15 cellular contexts compared by ENCODE assay signal in the genomic region with DNA sequence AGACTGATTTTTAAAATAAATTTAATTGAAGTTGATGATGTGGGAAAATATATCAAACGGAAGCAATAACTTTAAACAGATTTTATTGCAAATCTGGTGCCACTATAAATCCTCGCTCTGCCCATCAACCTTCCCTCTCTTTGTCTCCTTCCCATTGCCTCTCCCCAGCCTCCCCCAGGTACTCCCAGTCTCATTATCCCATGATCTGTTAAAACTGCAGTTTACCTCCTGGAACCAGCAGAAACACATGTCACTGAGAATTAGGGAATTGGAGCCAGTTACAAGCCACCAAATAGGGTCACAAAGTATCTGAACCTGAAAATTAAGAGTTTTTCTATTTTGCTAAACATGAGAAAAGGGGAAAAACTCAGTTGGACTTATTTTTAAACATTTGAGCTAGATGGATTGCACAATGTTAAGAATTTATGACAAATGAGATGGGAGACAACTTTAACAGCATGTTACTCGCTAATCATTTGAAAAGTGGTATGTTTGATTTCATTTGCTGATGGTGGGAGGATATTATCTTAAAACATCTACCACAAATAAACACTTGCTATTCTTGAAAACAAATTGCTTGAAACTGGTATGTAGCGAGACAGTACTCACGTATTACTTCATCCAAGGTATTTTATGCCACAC. TPM values are rescaled to one million over a fixed set of nuclear protein-coding genes. Genes with fewer than 3 reads are reported as not detected.
DNase-seq lines count a peak whose midpoint lies in the region; ATAC-seq and TF ChIP-seq lines count a peak whose summit lies in the region.
"Had no signal": no experiment of that assay in that cellular context is flagged by ENCODE, and none has a peak within 500 bp of the region (broad histone marks: within the 10 kb centered on the region; RNA-seq: fewer than 3 reads in every experiment).

No MANE protein-coding gene starts in this region.

- no peak for TF ChIP-seq RAD21 in SK-N-SH (IDR thresholded peaks at IDR 0.05; ENCODE audit: low read length)

- no peak for ATAC-seq in activated T-cell treated with anti-CD3 and anti-CD28 coated beads, Interleukin-2, amount 50 U/mL, for 72 hours (replicated peaks in 1 of 2)
- ATAC-seq in left lung = no peak
- ATAC-seq in left lobe of liver = no peak
- ATAC-seq: left colon had no signal

- H3K27me3 ChIP-seq in left lung (peaks cover 23 to 62% of the 10 kb centered on the region in 2 donors), SK-N-SH (ENCODE audit: insufficient read depth) (peaks cover 13% of the 10 kb centered on the region; the same call in 1 of the 2 replicates)

- CTCF ChIA-PET in SK-N-SH (lab: Yijun Ruan, JAX) = no interaction called here

- peak overlapping the region in 1 of 2 donors; percentile 46 for H3K4me3 ChIP-seq in left lung
- H3K4me3 ChIP-seq in SK-N-SH (ENCODE audit: low read depth in 2 of 2, low read length in 1 of 2) = no peak overlapping the region
- H3K4me3 ChIP-seq: BLaER1, prostate gland had no signal

- WGBS in SK-N-SH (ENCODE audit: low lambda C conversion rate) = 93% methylated on average over 5 of the region's 5 CpGs

- TF ChIP-seq EP300 in SK-N-SH (IDR thresholded peaks at IDR 0.05; ENCODE audit: borderline replicate concordance in 1 of 2, low read depth in 1 of 2, low read length in 1 of 2) = no peak

- H3K4me1 ChIP-seq in left lung = peaks cover 3 to 25% of the 10 kb centered on the region in 2 donors
- peaks cover 0 to 6% of the 10 kb centered on the region in 2 experiments; a peak in 1 of 4 replicates for H3K4me1 ChIP-seq in SK-N-SH (ENCODE audit: control insufficient read depth in 1 of 2, insufficient read depth in 2 of 2, low read depth in 1 of 2, low read length in 1 of 2)
- H3K4me1 ChIP-seq: prostate gland had no signal

- H3K9me3 ChIP-seq in left lung (no peaks in the 10 kb centered on the region), SK-N-SH (no peaks in the 10 kb centered on the region)
- H3K9me3 ChIP-seq: BLaER1, prostate gland had no signal

- H3K36me3 Mint-ChIP-seq in activated T-cell treated with anti-CD3 and anti-CD28 coated beads, Interleukin-2, amount 50 U/mL, for 72 hours (ENCODE audit: insufficient read depth in 2 of 2) = no peaks in the 10 kb centered on the region
- H3K36me3 Mint-ChIP-seq in type B pancreatic cell = no peaks in the 10 kb centered on the region

- peak overlapping the region; percentile 53 to 95 for H3K4me3 Mint-ChIP-seq in activated T-cell treated with anti-CD3 and anti-CD28 coated beads, Interleukin-2, amount 50 U/mL, for 72 hours
- peak overlapping the region; percentile 98 for H3K4me3 Mint-ChIP-seq in type B pancreatic cell

- H3K9me3 Mint-ChIP-seq in activated T-cell treated with anti-CD3 and anti-CD28 coated beads, Interleukin-2, amount 50 U/mL, for 72 hours = no peaks in the 10 kb centered on the region
- no peaks in the 10 kb centered on the region for H3K9me3 Mint-ChIP-seq in type B pancreatic cell

- no peaks in the 10 kb centered on the region for H3K9me2 ChIP-seq in SK-N-SH

- TF ChIP-seq CTCF in left lung (IDR thresholded peaks at IDR 0.05) = no peak
- TF ChIP-seq CTCF in type B pancreatic cell (conservative IDR thresholded peaks at IDR 0.05) = no peak
- TF ChIP-seq CTCF in SK-N-SH (IDR thresholded peaks at IDR 0.05) = no peak

- H3K9ac ChIP-seq in SK-N-SH = no peak overlapping the region
- H3K9ac ChIP-seq: BLaER1 had no signal

- H2AFZ ChIP-seq in SK-N-SH (ENCODE audit: low read depth) = no peak overlapping the region

- no peak for DNase-seq in activated T-cell treated with anti-CD3 and anti-CD28 coated beads, Interleukin-2, amount 50 U/mL, for 72 hours
- DNase-seq in activated T-cell treated with anti-CD3 and anti-CD28 coated beads, Interleukin-2, amount 50 U/mL, for 48 hours = no peak
- DNase-seq in amniotic epithelial cell (ENCODE audit: low read depth) = peak; percentile 55
- DNase-seq in left lung = no peak
- no peak for DNase-seq in type B pancreatic cell (ENCODE audit: extremely low spot score, unreplicated experiment)
- no peak for DNase-seq in left lobe of liver (ENCODE audit: low spot score)
- no peak for DNase-seq in SK-N-SH
- no peak for DNase-seq in GOT3 (lab: John Stamatoyannopoulos, UW)
- DNase-seq: activated CD4-positive, CD25-positive, alpha-beta regulatory T cell; left colon; NCI-H1436; NCI-H82; stimulated activated CD8-positive, alpha-beta memory T cell treated with anti-CD3 and anti-CD28 coated beads, Interleukin-4, amount 100 ng/mL, for 48 hours had no signal

- intact Hi-C loops in left lung (cut with DNase I) = no loop called here

- H3K27ac ChIP-seq in left lung = peak overlapping the region; percentile 33 to 67
- H3K27ac ChIP-seq in SK-N-SH (ENCODE audit: low read depth in 2 of 2, low read length in 1 of 2) = no peak overlapping the region
- H3K27ac ChIP-seq: BLaER1, prostate gland had no signal

- peaks cover 80% of the 10 kb centered on the region for H3K27me3 Mint-ChIP-seq in activated T-cell treated with anti-CD3 and anti-CD28 coated beads, Interleukin-2, amount 50 U/mL, for 72 hours (ENCODE audit: low read depth)
- peaks cover 8% of the 10 kb centered on the region for H3K27me3 Mint-ChIP-seq in type B pancreatic cell

- peaks cover 11% of the 10 kb centered on the region for H3K4me1 Mint-ChIP-seq in activated T-cell treated with anti-CD3 and anti-CD28 coated beads, Interleukin-2, amount 50 U/mL, for 72 hours (ENCODE audit: low read depth)
- H3K4me1 Mint-ChIP-seq in type B pancreatic cell (ENCODE audit: unreplicated experiment) = peaks cover 60% of the 10 kb centered on the region

- no peaks in the 10 kb centered on the region for H4K20me1 ChIP-seq in SK-N-SH (ENCODE audit: insufficient read depth)

- H3F3A ChIP-seq in SK-N-SH (replicated peaks; ENCODE audit: insufficient read depth) = no peaks in the 10 kb centered on the region

- H3K4me2 ChIP-seq in SK-N-SH = no peak overlapping the region

- H3K36me3 ChIP-seq in left lung (no peaks in the 10 kb centered on the region), SK-N-SH (replicated peaks in 1 of 2; ENCODE audit: control insufficient read depth in 1 of 2, insufficient read depth in 2 of 2, low read length in 1 of 2) (no peaks in the 10 kb centered on the region)
- H3K36me3 ChIP-seq: BLaER1, prostate gland had no signal

- no peak overlapping the region for H3K27ac Mint-ChIP-seq in activated T-cell treated with anti-CD3 and anti-CD28 coated beads, Interleukin-2, amount 50 U/mL, for 72 hours
- peak overlapping the region; percentile 10 for H3K27ac Mint-ChIP-seq in type B pancreatic cell

- H3K79me2 ChIP-seq in SK-N-SH (ENCODE audit: insufficient read depth) = no peaks in the 10 kb centered on the region

- POLR2A ChIA-PET in SK-N-SH (lab: Yijun Ruan, JAX) = no interaction called here

TF ChIP-seq in SK-N-SH, 30 proteins besides CTCF, POLR2A, EP300 and RAD21 (continues in another document):
- no peak for TF ChIP-seq TEAD4 (IDR thresholded peaks at IDR 0.05; ENCODE audit: borderline replicate concordance, insufficient read depth)
- TF ChIP-seq, protein P1, sequence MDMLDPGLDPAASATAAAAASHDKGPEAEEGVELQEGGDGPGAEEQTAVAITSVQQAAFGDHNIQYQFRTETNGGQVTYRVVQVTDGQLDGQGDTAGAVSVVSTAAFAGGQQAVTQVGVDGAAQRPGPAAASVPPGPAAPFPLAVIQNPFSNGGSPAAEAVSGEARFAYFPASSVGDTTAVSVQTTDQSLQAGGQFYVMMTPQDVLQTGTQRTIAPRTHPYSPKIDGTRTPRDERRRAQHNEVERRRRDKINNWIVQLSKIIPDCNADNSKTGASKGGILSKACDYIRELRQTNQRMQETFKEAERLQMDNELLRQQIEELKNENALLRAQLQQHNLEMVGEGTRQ (IDR thresholded peaks at IDR 0.05; ENCODE audit: borderline replicate concordance, low read depth, low read length) = no peak
- TF ChIP-seq, protein P2, sequence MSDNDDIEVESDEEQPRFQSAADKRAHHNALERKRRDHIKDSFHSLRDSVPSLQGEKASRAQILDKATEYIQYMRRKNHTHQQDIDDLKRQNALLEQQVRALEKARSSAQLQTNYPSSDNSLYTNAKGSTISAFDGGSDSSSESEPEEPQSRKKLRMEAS (IDR thresholded peaks at IDR 0.05; ENCODE audit: low read depth) = no peak
- TF ChIP-seq GABPA (IDR thresholded peaks at IDR 0.05; ENCODE audit: low read depth) = no peak
- TF ChIP-seq TCF12 (IDR thresholded peaks at IDR 0.05) = no peak
- TF ChIP-seq MXI1 (IDR thresholded peaks at IDR 0.05; ENCODE audit: low read depth, low read length) = no peak
- TF ChIP-seq, protein P3, sequence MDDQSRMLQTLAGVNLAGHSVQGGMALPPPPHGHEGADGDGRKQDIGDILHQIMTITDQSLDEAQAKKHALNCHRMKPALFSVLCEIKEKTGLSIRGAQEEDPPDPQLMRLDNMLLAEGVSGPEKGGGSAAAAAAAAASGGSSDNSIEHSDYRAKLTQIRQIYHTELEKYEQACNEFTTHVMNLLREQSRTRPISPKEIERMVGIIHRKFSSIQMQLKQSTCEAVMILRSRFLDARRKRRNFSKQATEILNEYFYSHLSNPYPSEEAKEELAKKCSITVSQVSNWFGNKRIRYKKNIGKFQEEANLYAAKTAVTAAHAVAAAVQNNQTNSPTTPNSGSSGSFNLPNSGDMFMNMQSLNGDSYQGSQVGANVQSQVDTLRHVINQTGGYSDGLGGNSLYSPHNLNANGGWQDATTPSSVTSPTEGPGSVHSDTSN (IDR thresholded peaks at IDR 0.05) = no peak
- TF ChIP-seq POLR2AphosphoS5 (IDR thresholded peaks at IDR 0.05; ENCODE audit: low read depth, low read length) = no peak
- TF ChIP-seq NFIC (IDR thresholded peaks at IDR 0.05; ENCODE audit: borderline replicate concordance) = no peak
- no peak for TF ChIP-seq RXRA (IDR thresholded peaks at IDR 0.05; ENCODE audit: borderline replicate concordance, low read depth)
- TF ChIP-seq FOXJ3 (CRISPR knock-in tag; IDR thresholded peaks at IDR 0.05) = no peak
- no peak for TF ChIP-seq SMC3 (IDR thresholded peaks at IDR 0.05; ENCODE audit: low read depth, low read length)
- TF ChIP-seq, protein P4, sequence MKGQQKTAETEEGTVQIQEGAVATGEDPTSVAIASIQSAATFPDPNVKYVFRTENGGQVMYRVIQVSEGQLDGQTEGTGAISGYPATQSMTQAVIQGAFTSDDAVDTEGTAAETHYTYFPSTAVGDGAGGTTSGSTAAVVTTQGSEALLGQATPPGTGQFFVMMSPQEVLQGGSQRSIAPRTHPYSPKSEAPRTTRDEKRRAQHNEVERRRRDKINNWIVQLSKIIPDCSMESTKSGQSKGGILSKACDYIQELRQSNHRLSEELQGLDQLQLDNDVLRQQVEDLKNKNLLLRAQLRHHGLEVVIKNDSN (IDR thresholded peaks at IDR 0.05; ENCODE audit: borderline replicate concordance, low read depth) = no peak
- TF ChIP-seq GATA2 (CRISPR knock-in tag; IDR thresholded peaks at IDR 0.05) = no peak
- TF ChIP-seq FOXM1 (IDR thresholded peaks at IDR 0.05; ENCODE audit: low read depth) = no peak

RNA-seq across cellular contexts. Expression of a gene that starts 2.4 kb away (rescaled TPM):
- 1 to 10 TPM in 1 of 2 donors, under 1 TPM in 1; 0.14 to 1.1 TPM for total RNA-seq in activated T-cell treated with anti-CD3 and anti-CD28 coated beads, Interleukin-2, amount 50 U/mL, for 72 hours
- total RNA-seq in left lung = 1 to 10 TPM; 8.5 to 9.6 TPM
- 2.0 and 7.6 TPM in 2 replicates for total RNA-seq in type B pancreatic cell (ENCODE audit: low replicate concordance)
- total RNA-seq in left lobe of liver = 0.08 TPM
- 0.08 and 0.26 TPM in 2 replicates for polyA plus RNA-seq in SK-N-SH (2012; rRNA removed)
- polyA plus RNA-seq in SK-N-SH (2012; cell fraction: cytosol; rRNA removed) = 0.10 and 0.13 TPM in 2 replicates
- polyA plus RNA-seq in SK-N-SH (2012; cell fraction: nucleus; rRNA removed) = 0.15 and 0.23 TPM in 2 replicates

Comparison
In these comparisons a context has a peak if more than half of its experiments do, and no peak if none do; other contexts are left out.
1. H3K27ac ChIP-seq: peak in left lung (2 of 2); none in SK-N-SH (0 of 2).